In genomic region chr7:24346716-24347115, GRCh38 we compare ENCODE assay signal across 25 cellular contexts.
"Had no signal": no experiment of that assay in that cellular context is flagged by ENCODE, and none has a peak within 500 bp of the region (broad histone marks: within the 10 kb centered on the region; RNA-seq: fewer than 3 reads in every experiment).

No MANE protein-coding gene starts in this region.

- H3K9me3 Mint-ChIP-seq: activated CD4-positive, alpha-beta T cell treated with anti-CD3 and anti-CD28 coated beads, Interleukin-2, amount 10 ng/mL, durations not matched to agents 24 days and 14 days; activated naive CD4-positive, alpha-beta T cell treated with anti-CD3 and anti-CD28 coated beads, Interleukin-2, amount 50 U/mL, for 24 hours; activated naive CD8-positive, alpha-beta T cell treated with anti-CD3 and anti-CD28 coated beads, Interleukin-2, amount 10 ng/mL, durations not matched to agents 7 days and 5 days; activated T-cell treated with anti-CD3 and anti-CD28 coated beads, Interleukin-2, amount 50 U/mL, for 24 hours; activated T-helper 2 cell treated with anti-CD3 and anti-CD28 coated beads, Interferon-gamma antibody, Interleukin-2, Interleukin-4, amounts not matched to agents 10 μg/mL and 5 μg/mL and 100 μg/mL, durations not matched to agents 14 hours and 24 hours and 36 hours had no signal

- H3K9me3 ChIP-seq: ascending aorta, MG63, SJSA1 had no signal

- H3K4me1 Mint-ChIP-seq: activated CD4-positive, alpha-beta T cell treated with anti-CD3 and anti-CD28 coated beads, Interleukin-2, amount 10 ng/mL, durations not matched to agents 24 days and 14 days; activated naive CD4-positive, alpha-beta T cell treated with anti-CD3 and anti-CD28 coated beads, Interleukin-2, amount 50 U/mL, for 24 hours; activated naive CD8-positive, alpha-beta T cell treated with anti-CD3 and anti-CD28 coated beads, Interleukin-2, amount 10 ng/mL, durations not matched to agents 7 days and 5 days had no signal

- H3K4me1 ChIP-seq: ascending aorta, SJSA1 had no signal

- ATAC-seq: activated CD8-positive, alpha-beta T cell treated with anti-CD3 and anti-CD28 coated beads, Interleukin-2, amount 10 ng/mL, durations not matched to agents 7 days and 5 days had no signal

- DNase-seq: activated CD4-positive, alpha-beta T cell treated with anti-CD3 and anti-CD28 coated beads, Interleukin-2, amount 10 ng/mL, durations not matched to agents 24 days and 14 days; activated CD4-positive, alpha-beta T cell treated with anti-CD3 and anti-CD28 coated beads, Interleukin-2, amount 50 U/mL, for 4 hours; activated CD4-positive, CD25-positive, alpha-beta regulatory T cell; activated CD8-positive, alpha-beta T cell treated with anti-CD3 and anti-CD28 coated beads, Interleukin-2, amount 10 ng/mL, durations not matched to agents 7 days and 5 days; activated gamma-delta T cell; activated naive CD4-positive, alpha-beta T cell treated with Interleukin-2 at 50 U/mL for 16 hours; activated naive CD8-positive, alpha-beta T cell treated with anti-CD3 and anti-CD28 coated beads, Interleukin-2, amount 10 ng/mL, durations not matched to agents 7 days and 5 days; activated T-cell treated with anti-CD3 and anti-CD28 coated beads, Interleukin-2, amount 50 U/mL, for 24 hours; amygdala; MG63; NCI-H1092; NCI-H1436 treated with DMSO at 0.1 percent for 48 hours; NCI-H1694 treated with DMSO at 0.1 percent for 48 hours; NCI-H2029; NCI-H345; NCI-H524 treated with DMSO at 0.1 percent for 48 hours; SHP77; SW 1271; T-helper 1 cell; T-helper 9 cell; WERI-Rb-1 had no signal

- H3K27me3 ChIP-seq: ascending aorta, MG63, SJSA1 had no signal

- H3K4me3 Mint-ChIP-seq: activated CD4-positive, alpha-beta T cell treated with anti-CD3 and anti-CD28 coated beads, Interleukin-2, amount 10 ng/mL, durations not matched to agents 24 days and 14 days; activated CD8-positive, alpha-beta T cell treated with anti-CD3 and anti-CD28 coated beads, Interleukin-2, amount 10 ng/mL, durations not matched to agents 7 days and 5 days; activated naive CD4-positive, alpha-beta T cell treated with anti-CD3 and anti-CD28 coated beads, Interleukin-2, amount 50 U/mL, for 24 hours; activated naive CD8-positive, alpha-beta T cell treated with anti-CD3 and anti-CD28 coated beads, Interleukin-2, amount 10 ng/mL, durations not matched to agents 7 days and 5 days; activated T-cell treated with anti-CD3 and anti-CD28 coated beads, Interleukin-2, amount 50 U/mL, for 24 hours had no signal

- H3K27ac ChIP-seq: ascending aorta, SJSA1, WERI-Rb-1 had no signal

- H3K4me3 ChIP-seq: ascending aorta, MG63, SJSA1 had no signal

- H3K27ac Mint-ChIP-seq: activated CD4-positive, alpha-beta T cell treated with anti-CD3 and anti-CD28 coated beads, Interleukin-2, amount 10 ng/mL, durations not matched to agents 24 days and 14 days; activated CD8-positive, alpha-beta T cell treated with anti-CD3 and anti-CD28 coated beads, Interleukin-2, amount 10 ng/mL, durations not matched to agents 7 days and 5 days; activated naive CD4-positive, alpha-beta T cell treated with anti-CD3 and anti-CD28 coated beads, Interleukin-2, amount 50 U/mL, for 24 hours; activated naive CD8-positive, alpha-beta T cell treated with anti-CD3 and anti-CD28 coated beads, Interleukin-2, amount 10 ng/mL, durations not matched to agents 7 days and 5 days; activated T-cell treated with anti-CD3 and anti-CD28 coated beads, Interleukin-2, amount 50 U/mL, for 24 hours; activated T-helper 2 cell treated with anti-CD3 and anti-CD28 coated beads, Interferon-gamma antibody, Interleukin-2, Interleukin-4, amounts not matched to agents 10 μg/mL and 5 μg/mL and 100 μg/mL, durations not matched to agents 14 hours and 24 hours and 36 hours had no signal

- H3K36me3 ChIP-seq: ascending aorta, MG63, SJSA1, WERI-Rb-1 had no signal
